In the genomic region with DNA sequence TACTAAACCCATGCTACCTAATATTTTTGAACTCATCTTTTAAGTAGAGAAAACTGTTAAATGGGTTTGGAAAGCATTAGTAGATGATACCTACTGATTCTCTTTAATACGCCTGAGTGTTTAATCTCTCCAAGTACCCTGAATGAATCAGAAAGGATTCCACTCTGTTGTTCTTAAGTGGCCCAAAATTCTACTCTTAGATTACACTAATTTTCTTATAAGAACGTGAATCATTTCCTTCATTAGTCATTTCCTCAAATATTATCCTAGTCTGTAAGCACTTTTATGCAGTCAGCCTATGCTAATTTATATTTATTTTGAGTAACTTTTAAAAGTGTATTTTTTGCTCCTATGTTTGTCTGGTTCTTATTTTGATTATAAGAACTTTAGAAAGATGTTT, we compare ENCODE assay signal across 12 cellular contexts.
DNase-seq lines count a peak whose midpoint lies in the region; ATAC-seq, FAIRE-seq and TF ChIP-seq lines count a peak whose summit lies in the region.
"Had no signal": no experiment of that assay in that cellular context is flagged by ENCODE, and none has a peak within 500 bp of the region (broad histone marks: within the 10 kb centered on the region; RNA-seq: fewer than 3 reads in every experiment).

No MANE protein-coding gene starts in this region.

- no peaks in the 10 kb centered on the region for H3K79me2 ChIP-seq in astrocyte (ENCODE audit: insufficient read depth, low read length)
- no peaks in the 10 kb centered on the region for H3K79me2 ChIP-seq in keratinocyte (ENCODE audit: control insufficient read depth, insufficient read depth, low read length)

- intact Hi-C loops in CD8-positive, alpha-beta T cell (cut with DNase I, micrococcal nuclease), result no loop called here
- intact Hi-C loops in right cardiac atrium (cut with DNase I), result no loop called here
- intact Hi-C loops in Calu3 (cut with micrococcal nuclease; ENCODE audit: unreplicated experiment), result no loop called here

- no peaks in the 10 kb centered on the region for H3K9me3 ChIP-seq in CD8-positive, alpha-beta T cell (ENCODE audit: low read length)
- H3K9me3 ChIP-seq in astrocyte (ENCODE audit: insufficient read depth, low read depth, low read length) (no peaks in the 10 kb centered on the region), keratinocyte (ENCODE audit: control insufficient read depth, low read depth, low read length) (no peaks in the 10 kb centered on the region), right cardiac atrium (ENCODE audit: control insufficient read depth, low read length) (no peaks in the 10 kb centered on the region)
- H3K9me3 ChIP-seq: colonic mucosa, gastroesophageal sphincter had no signal

- no TSS peak for BruUV-seq in Calu3 (replicated peaks; lab: Mats Ljungman, UMichigan)

- dilution Hi-C loops in keratinocyte (cut with MboI; ENCODE audit: extremely low pct_ligation_motif_present, low sequenced_read_pairs), result no loop called here

- CTCF ChIA-PET in CD8-positive, alpha-beta T cell (lab: Charles Lee), result no interaction called here
- CTCF ChIA-PET in Calu3 (lab: Charles Lee), result no interaction called here

- H3K9ac ChIP-seq in astrocyte (ENCODE audit: low read length) (peak overlapping the region; percentile 12), keratinocyte (ENCODE audit: control insufficient read depth, extremely low read depth, insufficient read depth, low read length) (no peak overlapping the region)

- H3K4me3 ChIP-seq in CD8-positive, alpha-beta T cell (ENCODE audit: low read depth, low read length), result no peak overlapping the region
- H3K4me3 ChIP-seq in astrocyte (ENCODE audit: insufficient read depth, low read depth, low read length), result no peak overlapping the region
- H3K4me3 ChIP-seq in keratinocyte (ENCODE audit: control insufficient read depth in 2 of 3, extremely low read depth in 1 of 3, insufficient read depth in 2 of 3, low read depth in 1 of 3, low read length in 3 of 3), result no peak overlapping the region
- H3K4me3 ChIP-seq in right cardiac atrium (ENCODE audit: low read length), result no peak overlapping the region
- H3K4me3 ChIP-seq: colonic mucosa, gastroesophageal sphincter had no signal

- no peak overlapping the region for H2AFZ ChIP-seq in astrocyte (ENCODE audit: low read depth, low read length)
- H2AFZ ChIP-seq in keratinocyte (ENCODE audit: control insufficient read depth, low read length), result no peak overlapping the region

- H3K36me3 Mint-ChIP-seq in CD8-positive, alpha-beta T cell, result peaks cover 48% of the 10 kb centered on the region
- peaks cover 4% of the 10 kb centered on the region for H3K36me3 Mint-ChIP-seq in astrocyte (ENCODE audit: low read depth, unreplicated experiment)
- peaks cover 9% of the 10 kb centered on the region for H3K36me3 Mint-ChIP-seq in progenitor cell of endocrine pancreas (ENCODE audit: insufficient read depth)
- H3K36me3 Mint-ChIP-seq in Calu3 (ENCODE audit: insufficient read depth, unreplicated experiment), result no peaks in the 10 kb centered on the region

- H3K9me1 ChIP-seq in keratinocyte (ENCODE audit: control insufficient read depth, extremely low read depth, insufficient read depth, low read length), result no peaks in the 10 kb centered on the region

- no peaks in the 10 kb centered on the region for H3K27me3 Mint-ChIP-seq in CD8-positive, alpha-beta T cell (ENCODE audit: low read depth)
- H3K27me3 Mint-ChIP-seq in astrocyte (ENCODE audit: low read depth, unreplicated experiment), result no peaks in the 10 kb centered on the region
- no peaks in the 10 kb centered on the region for H3K27me3 Mint-ChIP-seq in progenitor cell of endocrine pancreas
- H3K27me3 Mint-ChIP-seq in Calu3 (ENCODE audit: unreplicated experiment), result no peaks in the 10 kb centered on the region
- H3K27me3 Mint-ChIP-seq: naive thymus-derived CD4-positive, alpha-beta T cell had no signal

- no peak overlapping the region for H3K27ac ChIP-seq in CD8-positive, alpha-beta T cell (ENCODE audit: low read depth, low read length)
- H3K27ac ChIP-seq in astrocyte (ENCODE audit: low read depth, low read length) (peak overlapping the region; percentile 95), keratinocyte (ENCODE audit: control insufficient read depth, insufficient read depth, low read length) (no peak overlapping the region), right cardiac atrium (ENCODE audit: low read length) (no peak overlapping the region)
- H3K27ac ChIP-seq: colonic mucosa, gastroesophageal sphincter had no signal

- H3K9me3 Mint-ChIP-seq in CD8-positive, alpha-beta T cell, result peaks cover 9% of the 10 kb centered on the region
- H3K9me3 Mint-ChIP-seq in astrocyte (ENCODE audit: unreplicated experiment) (no peaks in the 10 kb centered on the region), progenitor cell of endocrine pancreas (ENCODE audit: low read depth) (peaks cover 4% of the 10 kb centered on the region), Calu3 (ENCODE audit: low read depth, unreplicated experiment) (no peaks in the 10 kb centered on the region)

- peak overlapping the region; percentile 27 for H3K27ac Mint-ChIP-seq in CD8-positive, alpha-beta T cell
- H3K27ac Mint-ChIP-seq in astrocyte (ENCODE audit: unreplicated experiment), result no peak overlapping the region
- H3K27ac Mint-ChIP-seq in progenitor cell of endocrine pancreas, result no peak overlapping the region
- no peak overlapping the region for H3K27ac Mint-ChIP-seq in Calu3 (ENCODE audit: unreplicated experiment)

- no peak for ATAC-seq in CD8-positive, alpha-beta T cell
- no peak for ATAC-seq in right cardiac atrium
- ATAC-seq: gastroesophageal sphincter; naive thymus-derived CD4-positive, alpha-beta T cell; sciatic nerve had no signal

- no peaks in the 10 kb centered on the region for H3K27me3 ChIP-seq in CD8-positive, alpha-beta T cell (ENCODE audit: insufficient read depth, low read length)
- H3K27me3 ChIP-seq in astrocyte (ENCODE audit: insufficient read depth, low read length), result no peaks in the 10 kb centered on the region
- H3K27me3 ChIP-seq in keratinocyte (ENCODE audit: control insufficient read depth, extremely low read depth, insufficient read depth, low read length), result no peaks in the 10 kb centered on the region
- no peaks in the 10 kb centered on the region for H3K27me3 ChIP-seq in right cardiac atrium (ENCODE audit: control insufficient read depth, insufficient read depth)
- H3K27me3 ChIP-seq: colonic mucosa, gastroesophageal sphincter had no signal

- WGBS in right cardiac atrium, result 63% methylated on average over 2 of the region's 2 CpGs

- H3K4me1 ChIP-seq in CD8-positive, alpha-beta T cell (ENCODE audit: insufficient read depth, low read length), result no peaks in the 10 kb centered on the region
- peaks cover 50% of the 10 kb centered on the region for H3K4me1 ChIP-seq in astrocyte (ENCODE audit: insufficient read depth, low read length)
- H3K4me1 ChIP-seq in keratinocyte (ENCODE audit: control insufficient read depth, extremely low read depth, insufficient read depth, low read length), result peaks cover 39% of the 10 kb centered on the region
- H3K4me1 ChIP-seq in right cardiac atrium (ENCODE audit: control insufficient read depth, insufficient read depth, low read length), result peaks cover 4% of the 10 kb centered on the region
- H3K4me1 ChIP-seq: colonic mucosa had no signal

- DNase-seq in CD8-positive, alpha-beta T cell, result no peak
- DNase-seq in HT1080 (ENCODE audit: low read depth), result peak; percentile 84
- peak; percentile 84 for DNase-seq in astrocyte (ENCODE audit: low read depth)
- DNase-seq in keratinocyte (ENCODE audit: low read depth, low spot score), result no peak
- no peak for DNase-seq in right cardiac atrium
- no peak for DNase-seq in progenitor cell of endocrine pancreas (ENCODE audit: low spot score, unreplicated experiment)
- DNase-seq in Calu3, result no peak
- DNase-seq: colonic mucosa; naive thymus-derived CD4-positive, alpha-beta T cell; NCI-H1092 treated with DMSO at 0.1 percent for 48 hours had no signal

- no peak overlapping the region for H3K4me3 Mint-ChIP-seq in CD8-positive, alpha-beta T cell
- H3K4me3 Mint-ChIP-seq in astrocyte (ENCODE audit: unreplicated experiment) (no peak overlapping the region), progenitor cell of endocrine pancreas (ENCODE audit: low read depth) (no peak overlapping the region), Calu3 (ENCODE audit: low read depth, unreplicated experiment) (no peak overlapping the region)
- H3K4me3 Mint-ChIP-seq: naive thymus-derived CD4-positive, alpha-beta T cell had no signal

- no peak for TF ChIP-seq CTCF in CD8-positive, alpha-beta T cell (IDR thresholded peaks at IDR 0.05)
- no peak for TF ChIP-seq CTCF in astrocyte (IDR thresholded peaks at IDR 0.05; ENCODE audit: insufficient read depth, low read depth, low read length)
- TF ChIP-seq CTCF in keratinocyte (optimal IDR thresholded peaks at IDR 0.05 in 1 of 3, IDR thresholded peaks at IDR 0.05 in 1 of 3, conservative IDR thresholded peaks at IDR 0.05 in 1 of 3; ENCODE audit: extremely low read depth in 1 of 3, insufficient read depth in 2 of 3, low read length in 3 of 3), result no peak
- TF ChIP-seq CTCF in progenitor cell of endocrine pancreas (IDR thresholded peaks at IDR 0.05; ENCODE audit: unreplicated experiment), result no peak
- TF ChIP-seq CTCF in Calu3 (IDR thresholded peaks at IDR 0.05; ENCODE audit: unreplicated experiment), result no peak

- POLR2A ChIA-PET in CD8-positive, alpha-beta T cell (lab: Charles Lee), result no interaction called here

- H3K4me1 Mint-ChIP-seq in CD8-positive, alpha-beta T cell (ENCODE audit: low read depth), result no peaks in the 10 kb centered on the region
- peaks cover 42% of the 10 kb centered on the region for H3K4me1 Mint-ChIP-seq in astrocyte (ENCODE audit: low read depth, unreplicated experiment)
- H3K4me1 Mint-ChIP-seq in progenitor cell of endocrine pancreas (ENCODE audit: low read depth), result peaks cover 17% of the 10 kb centered on the region
- peaks cover 51% of the 10 kb centered on the region for H3K4me1 Mint-ChIP-seq in Calu3 (ENCODE audit: low read depth, unreplicated experiment)

- H3K36me3 ChIP-seq in CD8-positive, alpha-beta T cell (ENCODE audit: insufficient read depth, low read length), result peaks cover 2% of the 10 kb centered on the region
- no peaks in the 10 kb centered on the region for H3K36me3 ChIP-seq in astrocyte (ENCODE audit: insufficient read depth, low read length)
- H3K36me3 ChIP-seq in keratinocyte (ENCODE audit: control insufficient read depth in 2 of 2, extremely low read depth in 1 of 2, insufficient read depth in 2 of 2, low read length in 2 of 2), result no peaks in the 10 kb centered on the region
- H3K36me3 ChIP-seq: colonic mucosa had no signal

- no peaks in the 10 kb centered on the region for H4K20me1 ChIP-seq in astrocyte (ENCODE audit: insufficient read depth, low read length)
- no peaks in the 10 kb centered on the region for H4K20me1 ChIP-seq in keratinocyte (ENCODE audit: control insufficient read depth, extremely low read depth, insufficient read depth, low read length)

- peak overlapping the region; percentile 49 for H3K4me2 ChIP-seq in astrocyte (ENCODE audit: low read length)
- peak overlapping the region; percentile 25 for H3K4me2 ChIP-seq in keratinocyte (ENCODE audit: control insufficient read depth, extremely low read depth, insufficient read depth, low read depth, low read length)

- FAIRE-seq in astrocyte (lab: Jason Lieb, UNC), result no peak
- no peak for FAIRE-seq in keratinocyte (lab: Jason Lieb, UNC)

Comparison
In these comparisons a context has a peak if more than half of its experiments do, and no peak if none do; other contexts are left out.
1. DNase-seq: peak in HT1080 (single experiment) and astrocyte (single experiment); none in CD8-positive, alpha-beta T cell (0 of 7), keratinocyte (single experiment), right cardiac atrium (0 of 3), progenitor cell of endocrine pancreas (single experiment) and Calu3 (single experiment).